Comparison of ENCODE assay signal across 23 cellular contexts in the genomic region with DNA sequence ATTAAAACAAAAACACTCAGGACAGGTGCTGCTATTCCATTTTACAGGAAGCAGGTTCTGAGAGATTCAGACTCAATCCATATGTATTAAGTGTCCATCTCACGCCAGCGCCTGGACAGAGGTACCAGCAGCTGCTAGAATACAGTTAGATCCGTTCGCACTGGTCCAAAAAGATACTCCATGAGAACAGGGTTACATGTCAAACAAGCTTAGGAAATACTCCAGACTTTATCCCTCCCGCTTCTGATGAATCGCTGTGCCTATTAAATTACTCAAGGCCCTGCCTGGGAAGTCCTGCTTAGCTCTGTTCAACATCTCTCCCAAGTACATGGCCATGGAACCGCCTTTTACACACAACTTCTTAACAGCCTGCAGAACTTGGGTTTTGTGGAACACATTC. TPM values are rescaled to one million over a fixed set of nuclear protein-coding genes. Genes with fewer than 3 reads are reported as not detected.
DNase-seq lines count a peak whose midpoint lies in the region; ATAC-seq and TF ChIP-seq lines count a peak whose summit lies in the region.
"Had no signal": no experiment of that assay in that cellular context is flagged by ENCODE, and none has a peak within 500 bp of the region (broad histone marks: within the 10 kb centered on the region; RNA-seq: fewer than 3 reads in every experiment).

No MANE protein-coding gene starts in this region.

- TF ChIP-seq RAD21 in SK-N-SH (IDR thresholded peaks at IDR 0.05; ENCODE audit: low read length): no peak

- H3K4me2 ChIP-seq in SK-N-SH: no peak overlapping the region

- CTCF ChIA-PET in SK-N-SH (lab: Yijun Ruan, JAX): interaction anchor here (0.6 to 12.5 kb wide), 5 partner anchors 16 to 1207 kb away, joined by 3 to 121 read pairs (median 5); no protein-coding TSS in a partner anchor

- POLR2A ChIA-PET in SK-N-SH (lab: Yijun Ruan, JAX): no interaction called here

- H3K27me3 ChIP-seq in SK-N-SH (ENCODE audit: insufficient read depth): no peaks in the 10 kb centered on the region; the same call in 1 of the 2 replicates
- no peaks in the 10 kb centered on the region for H3K27me3 ChIP-seq in heart left ventricle
- peaks cover 0 to 8% of the 10 kb centered on the region in 2 donors for H3K27me3 ChIP-seq in tibial nerve
- H3K27me3 ChIP-seq: testis had no signal

- H3K79me2 ChIP-seq in SK-N-SH (ENCODE audit: insufficient read depth): no peaks in the 10 kb centered on the region

- no peak overlapping the region for H3K4me3 Mint-ChIP-seq in stimulated activated effector memory CD8-positive, alpha-beta T cell treated with anti-CD3 and anti-CD28 coated beads, Interleukin-12 subunit alpha, Interleukin-12 subunit beta, amount 100 ng/mL, for 72 hours
- H3K4me3 Mint-ChIP-seq: activated CD4-positive, alpha-beta T cell treated with anti-CD3 and anti-CD28 coated beads, Interleukin-2, amount 10 ng/mL, durations not matched to agents 7 days and 5 days; activated naive CD8-positive, alpha-beta T cell; CD8-positive, alpha-beta memory T cell; endodermal cell; natural killer cell treated with Interleukin-12 subunit alpha and Interleukin-12 subunit beta and Interleukin-15 and Interleukin-18, amount 100 ng/mL, for 72 hours; T-helper 1 cell treated with Interleukin-12 subunit alpha and Interleukin-12 subunit beta and Interleukin-4 antibody, amounts not matched to agents 30 μg/mL and 1 μg/mL, for 36 hours had no signal

- H3K27ac ChIP-seq in SK-N-SH (ENCODE audit: low read depth in 2 of 2, low read length in 1 of 2) (no peak overlapping the region), heart left ventricle (peak overlapping the region in 11 of 12 donors; percentile 6 to 53 (median 40)), tibial nerve (no peak overlapping the region)
- H3K27ac ChIP-seq: esophagus squamous epithelium, testis had no signal

- no peaks in the 10 kb centered on the region for H3K9me2 ChIP-seq in SK-N-SH

- no peak overlapping the region for H2AFZ ChIP-seq in SK-N-SH (ENCODE audit: low read depth)

- no peaks in the 10 kb centered on the region for H3K4me1 Mint-ChIP-seq in stimulated activated effector memory CD8-positive, alpha-beta T cell treated with anti-CD3 and anti-CD28 coated beads, Interleukin-12 subunit alpha, Interleukin-12 subunit beta, amount 100 ng/mL, for 72 hours
- H3K4me1 Mint-ChIP-seq: activated CD4-positive, alpha-beta T cell treated with anti-CD3 and anti-CD28 coated beads, Interleukin-2, amount 10 ng/mL, durations not matched to agents 7 days and 5 days; CD8-positive, alpha-beta memory T cell had no signal

- peak; percentile 45; the same call in 2 of the 3 replicates for ATAC-seq in SK-N-SH treated with all-trans-retinoic acid at 6 μM for 48 hours
- peak; percentile 11 to 32 (median 15) for ATAC-seq in heart left ventricle
- ATAC-seq in stimulated activated effector memory CD8-positive, alpha-beta T cell treated with anti-CD3 and anti-CD28 coated beads, Interleukin-12 subunit alpha, Interleukin-12 subunit beta, amount 100 ng/mL, for 72 hours: no peak
- ATAC-seq: HCT116; natural killer cell treated with Interleukin-12 subunit alpha and Interleukin-12 subunit beta and Interleukin-15 and Interleukin-18, amount 100 ng/mL, for 72 hours; PC-3 had no signal

- no peaks in the 10 kb centered on the region for H3K36me3 Mint-ChIP-seq in stimulated activated effector memory CD8-positive, alpha-beta T cell treated with anti-CD3 and anti-CD28 coated beads, Interleukin-12 subunit alpha, Interleukin-12 subunit beta, amount 100 ng/mL, for 72 hours
- H3K36me3 Mint-ChIP-seq: activated naive CD8-positive, alpha-beta T cell; CD8-positive, alpha-beta memory T cell; natural killer cell treated with Interleukin-12 subunit alpha and Interleukin-12 subunit beta and Interleukin-15 and Interleukin-18, amount 100 ng/mL, for 72 hours had no signal

- no peak for TF ChIP-seq EP300 in SK-N-SH (IDR thresholded peaks at IDR 0.05; ENCODE audit: borderline replicate concordance in 1 of 2, low read depth in 1 of 2, low read length in 1 of 2)
- no peak for TF ChIP-seq EP300 in tibial nerve (IDR thresholded peaks at IDR 0.05)

- DNase-seq in SK-N-SH (no peak), heart left ventricle (no peak), mucosa of gallbladder (ENCODE audit: low spot score) (peak; percentile 21), tibial nerve (ENCODE audit: low spot score in 2 of 2) (no peak), GM03348 (ENCODE audit: low spot score) (no peak), NOMO-1 (lab: John Stamatoyannopoulos, UW; ENCODE audit: unreplicated experiment in 2 of 2) (no peak)
- DNase-seq in stimulated activated effector memory CD8-positive, alpha-beta T cell treated with anti-CD3 and anti-CD28 coated beads, Interleukin-12 subunit alpha, Interleukin-12 subunit beta, amount 100 ng/mL, for 72 hours (ENCODE audit: low spot score in 2 of 2): no peak
- DNase-seq: activated CD4-positive, alpha-beta T cell treated with anti-CD3 and anti-CD28 coated beads, Interleukin-2, amount 10 ng/mL, durations not matched to agents 7 days and 5 days; CD8-positive, alpha-beta memory T cell; endodermal cell; esophagus squamous epithelium; GF-D8; KG1; NCI-H2171; NCI-H82; PC-3 had no signal

- no peak for TF ChIP-seq POLR2A in heart left ventricle (IDR thresholded peaks at IDR 0.05)
- no peak for TF ChIP-seq POLR2A in tibial nerve (IDR thresholded peaks at IDR 0.05)

- intact Hi-C loops in heart left ventricle (cut with DNase I): loop anchor here in 1 of 10 donors (10.0 kb wide), 1 partner anchor 90 kb away; a partner anchor contains a TSS

- no peak overlapping the region for H3K9ac ChIP-seq in SK-N-SH

- no peaks in the 10 kb centered on the region for H3K9me3 ChIP-seq in SK-N-SH
- H3K9me3 ChIP-seq in heart left ventricle: no peaks in the 10 kb centered on the region
- no peaks in the 10 kb centered on the region for H3K9me3 ChIP-seq in tibial nerve
- H3K9me3 ChIP-seq: esophagus squamous epithelium, testis had no signal

- no peaks in the 10 kb centered on the region for H3K9me3 Mint-ChIP-seq in stimulated activated effector memory CD8-positive, alpha-beta T cell treated with anti-CD3 and anti-CD28 coated beads, Interleukin-12 subunit alpha, Interleukin-12 subunit beta, amount 100 ng/mL, for 72 hours
- H3K9me3 Mint-ChIP-seq: activated CD4-positive, alpha-beta T cell treated with anti-CD3 and anti-CD28 coated beads, Interleukin-2, amount 10 ng/mL, durations not matched to agents 7 days and 5 days; CD8-positive, alpha-beta memory T cell; endodermal cell; natural killer cell treated with Interleukin-12 subunit alpha and Interleukin-12 subunit beta and Interleukin-15 and Interleukin-18, amount 100 ng/mL, for 72 hours; T-helper 1 cell treated with Interleukin-12 subunit alpha and Interleukin-12 subunit beta and Interleukin-4 antibody, amounts not matched to agents 30 μg/mL and 1 μg/mL, for 36 hours had no signal

- no peaks in the 10 kb centered on the region for H3F3A ChIP-seq in SK-N-SH (replicated peaks; ENCODE audit: insufficient read depth)

- H4K20me1 ChIP-seq in SK-N-SH (ENCODE audit: insufficient read depth): no peaks in the 10 kb centered on the region

- no peak overlapping the region for H3K27ac Mint-ChIP-seq in stimulated activated effector memory CD8-positive, alpha-beta T cell treated with anti-CD3 and anti-CD28 coated beads, Interleukin-12 subunit alpha, Interleukin-12 subunit beta, amount 100 ng/mL, for 72 hours
- H3K27ac Mint-ChIP-seq: activated CD4-positive, alpha-beta T cell treated with anti-CD3 and anti-CD28 coated beads, Interleukin-2, amount 10 ng/mL, durations not matched to agents 7 days and 5 days; activated naive CD8-positive, alpha-beta T cell; endodermal cell; natural killer cell treated with Interleukin-12 subunit alpha and Interleukin-12 subunit beta and Interleukin-15 and Interleukin-18, amount 100 ng/mL, for 72 hours; T-helper 1 cell treated with Interleukin-12 subunit alpha and Interleukin-12 subunit beta and Interleukin-4 antibody, amounts not matched to agents 30 μg/mL and 1 μg/mL, for 36 hours had no signal

- no peak for TF ChIP-seq CTCF in SK-N-SH (IDR thresholded peaks at IDR 0.05)
- TF ChIP-seq CTCF in heart left ventricle (IDR thresholded peaks at IDR 0.05): no peak
- TF ChIP-seq CTCF in tibial nerve (IDR thresholded peaks at IDR 0.05): no peak

- 36% methylated on average over 6 of the region's 7 CpGs for WGBS in SK-N-SH (ENCODE audit: low lambda C conversion rate)
- 57 to 66% (median 62%) methylated on average over 7 of the region's 7 CpGs for WGBS in heart left ventricle, 4 donors
- 80 to 83% methylated on average over 7 of the region's 7 CpGs for whole genome bisulfite sequencing in tibial nerve, 2 donors

- H3K36me3 ChIP-seq in SK-N-SH (replicated peaks in 1 of 2; ENCODE audit: control insufficient read depth in 1 of 2, insufficient read depth in 2 of 2, low read length in 1 of 2) (no peaks in the 10 kb centered on the region), heart left ventricle (no peaks in the 10 kb centered on the region), tibial nerve (no peaks in the 10 kb centered on the region)
- H3K36me3 ChIP-seq: esophagus squamous epithelium had no signal

- H3K4me3 ChIP-seq in SK-N-SH (ENCODE audit: low read depth in 2 of 2, low read length in 1 of 2) (no peak overlapping the region), heart left ventricle (no peak overlapping the region), tibial nerve (no peak overlapping the region)
- H3K4me3 ChIP-seq: coronary artery, esophagus squamous epithelium, testis had no signal

- H3K4me1 ChIP-seq in SK-N-SH (ENCODE audit: control insufficient read depth in 1 of 2, insufficient read depth in 2 of 2, low read depth in 1 of 2, low read length in 1 of 2) (peaks cover 0 to 14% of the 10 kb centered on the region in 2 experiments; a peak in 2 of 4 replicates), heart left ventricle (peaks cover 0 to 24% (median 13%) of the 10 kb centered on the region in 12 donors), tibial nerve (no peaks in the 10 kb centered on the region)

TF ChIP-seq in SK-N-SH treated with all-trans-retinoic acid at 6 μM for 48 hours, 23 proteins besides CTCF, POLR2A, EP300 and RAD21 (continues in another document):
- no peak for TF ChIP-seq ISL1 (CRISPR knock-in tag; IDR thresholded peaks at IDR 0.05)

TF ChIP-seq in SK-N-SH, 30 proteins besides CTCF, POLR2A, EP300 and RAD21 (continues in another document):
- TF ChIP-seq MXI1 (IDR thresholded peaks at IDR 0.05; ENCODE audit: low read depth, low read length) (no peak), TEAD4 (IDR thresholded peaks at IDR 0.05; ENCODE audit: borderline replicate concordance, insufficient read depth) (no peak), RCOR1 (IDR thresholded peaks at IDR 0.05; ENCODE audit: low read length) (no peak)
- TF ChIP-seq, protein P1, sequence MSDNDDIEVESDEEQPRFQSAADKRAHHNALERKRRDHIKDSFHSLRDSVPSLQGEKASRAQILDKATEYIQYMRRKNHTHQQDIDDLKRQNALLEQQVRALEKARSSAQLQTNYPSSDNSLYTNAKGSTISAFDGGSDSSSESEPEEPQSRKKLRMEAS (IDR thresholded peaks at IDR 0.05; ENCODE audit: low read depth): no peak

RNA-seq across cellular contexts. Expression of a gene that starts 50.2 kb away (rescaled TPM):
- polyA plus RNA-seq in SK-N-SH (2012; rRNA removed) (6.2 and 6.5 TPM in 2 replicates), heart left ventricle (10 to 100 TPM in 1 of 2 donors, 1 to 10 TPM in 1; 5.3 to 21.0 TPM)
- polyA plus RNA-seq in SK-N-SH (2012; cell fraction: cytosol; rRNA removed): 4.0 and 6.1 TPM in 2 replicates
- 5.0 and 6.0 TPM in 2 replicates for polyA plus RNA-seq in SK-N-SH (2012; cell fraction: nucleus; rRNA removed)
- total RNA-seq in heart left ventricle (10 to 100 TPM in 4 of 9 donors, 1 to 10 TPM in 5; 5.5 to 11.3 (median 7.8) TPM), mucosa of gallbladder (32.6 TPM), tibial nerve (10 to 100 TPM; 20.5 to 33.5 (median 27.2) TPM)

Comparison
In these comparisons a context has a peak if more than half of its experiments do, and no peak if none do; other contexts are left out.
1. H3K27ac ChIP-seq: peak in heart left ventricle (11 of 12); none in SK-N-SH (0 of 2) and tibial nerve (0 of 4).